In genomic region chr6:160887616-160888015, GRCh38 we compare ENCODE assay signal across 7 cellular contexts.
"Had no signal": no experiment of that assay in that cellular context is flagged by ENCODE, and none has a peak within 500 bp of the region (broad histone marks: within the 10 kb centered on the region; RNA-seq: fewer than 3 reads in every experiment).

No MANE protein-coding gene starts in this region.

- H3K27ac Mint-ChIP-seq: GM23338, H9, HFFc6 had no signal

- H3K9me3 Mint-ChIP-seq: HFFc6 had no signal

- DNase-seq: H9, HCEC 1CT, HFFc6, IMR-90, KG1 had no signal

- H3K4me3 Mint-ChIP-seq: GM23338, H9, HFFc6 had no signal

- ATAC-seq: GM23338, K562 had no signal

- H3K4me3 ChIP-seq: GM23338, K562 had no signal
